9 cellular contexts compared by ENCODE assay signal in genomic region chr3:100737334-100737733, GRCh38. TPM values are rescaled to one million over a fixed set of nuclear protein-coding genes. Genes with fewer than 3 reads are reported as not detected.
DNase-seq lines count a peak whose midpoint lies in the region; ATAC-seq and TF ChIP-seq lines count a peak whose summit lies in the region.
"Had no signal": no experiment of that assay in that cellular context is flagged by ENCODE, and none has a peak within 500 bp of the region (broad histone marks: within the 10 kb centered on the region; RNA-seq: fewer than 3 reads in every experiment).

No MANE protein-coding gene starts in this region.

- peak; percentile 48 for TF ChIP-seq CTCF in DOHH2 (IDR thresholded peaks at IDR 0.05; ENCODE audit: low read depth, low read length, poor library complexity, severe bottlenecking)
- TF ChIP-seq CTCF in nephron (IDR thresholded peaks at IDR 0.05; ENCODE audit: unreplicated experiment in 3 of 3) = peak; percentile 32 to 43 (median 42)

- H3K9me3 ChIP-seq in DOHH2 (ENCODE audit: control insufficient read depth, insufficient read depth, low read length) (no peaks in the 10 kb centered on the region), HUES48 (ENCODE audit: control insufficient read depth, insufficient read depth, low read length) (no peaks in the 10 kb centered on the region)

- no peaks in the 10 kb centered on the region for H3F3A ChIP-seq in DOHH2 (ENCODE audit: control insufficient read depth, insufficient read depth)

- ATAC-seq in HG03196 (IDR thresholded peaks at IDR 0.05; ENCODE audit: unreplicated experiment) = no peak

- no peaks in the 10 kb centered on the region for H3K27me3 ChIP-seq in DOHH2 (ENCODE audit: control insufficient read depth, low read length)
- no peaks in the 10 kb centered on the region for H3K27me3 ChIP-seq in HUES48 (ENCODE audit: control insufficient read depth, insufficient read depth, low read length)

- H3K4me3 ChIP-seq in DOHH2 (ENCODE audit: low read length) (no peak overlapping the region), HUES48 (ENCODE audit: low read depth, low read length) (no peak overlapping the region)

- no peak overlapping the region for H3K27ac ChIP-seq in DOHH2 (ENCODE audit: low read depth, low read length)
- H3K27ac ChIP-seq in HUES48 (ENCODE audit: low read depth, low read length) = peak overlapping the region; percentile 78

- peaks cover 58% of the 10 kb centered on the region for H3K36me3 Mint-ChIP-seq in nephron (ENCODE audit: low read depth)

- H3K27me3 Mint-ChIP-seq in nephron (ENCODE audit: low read depth) = no peaks in the 10 kb centered on the region
- H3K27me3 Mint-ChIP-seq: naive B cell had no signal

- H3K36me3 ChIP-seq in DOHH2 (ENCODE audit: control insufficient read depth, low read length) = peaks cover 80% of the 10 kb centered on the region
- H3K36me3 ChIP-seq in HUES48 (ENCODE audit: control insufficient read depth, insufficient read depth, low read length) = peaks cover 86% of the 10 kb centered on the region

- DNase-seq in T47D (ENCODE audit: low read depth in 1 of 2, low spot score in 1 of 2) = peak; percentile 11 to 38
- no peak for DNase-seq in SIG-M5 treated with dmso at 0.1 percent for 504 hours (lab: John Stamatoyannopoulos, UW; ENCODE audit: unreplicated experiment)
- DNase-seq in mesenteric fat pad (ENCODE audit: low spot score) = no peak
- no peak for DNase-seq in retina
- DNase-seq: naive B cell had no signal

- no peaks in the 10 kb centered on the region; the same call in none of the 2 replicates for H4K20me1 ChIP-seq in DOHH2 (ENCODE audit: control insufficient read depth, insufficient read depth, low read depth, low read length)

- H3K27ac Mint-ChIP-seq in nephron = no peak overlapping the region

- H3K4me1 ChIP-seq in DOHH2 (ENCODE audit: control insufficient read depth, low read length) (no peaks in the 10 kb centered on the region), HUES48 (ENCODE audit: control insufficient read depth, insufficient read depth, low read length) (peaks cover 50% of the 10 kb centered on the region)

- H3K79me2 ChIP-seq in DOHH2 (ENCODE audit: control insufficient read depth, low read length) = no peaks in the 10 kb centered on the region

- H3K4me3 Mint-ChIP-seq in nephron = no peak overlapping the region
- H3K4me3 Mint-ChIP-seq: naive B cell had no signal

- peaks cover 11% of the 10 kb centered on the region for H3K4me1 Mint-ChIP-seq in nephron
- H3K4me1 Mint-ChIP-seq: naive B cell had no signal

- no peak overlapping the region for H3K9ac ChIP-seq in HUES48 (ENCODE audit: low read depth, low read length)

- H3K4me2 ChIP-seq in DOHH2 (ENCODE audit: low read length) = no peak overlapping the region

- no peaks in the 10 kb centered on the region for H3K9me3 Mint-ChIP-seq in nephron
- H3K9me3 Mint-ChIP-seq: naive B cell had no signal

- in situ Hi-C loops in T47D (cut with HindIII; ENCODE audit: low pct_unique_long_range_greater_than_20kb, low sequenced_read_pairs) = no loop called here

- no peaks in the 10 kb centered on the region for H3K9me2 ChIP-seq in DOHH2 (replicated peaks; ENCODE audit: control insufficient read depth, low read length)

RNA-seq across cellular contexts. Expression of gene TFG, which starts 28.0 kb away (rescaled TPM):
- 83.1 TPM for total RNA-seq in mesenteric fat pad

Comparison
In these comparisons a context has a peak if more than half of its experiments do, and no peak if none do; other contexts are left out.
1. DNase-seq: peak in T47D (2 of 2); none in SIG-M5 treated with dmso at 0.1 percent for 504 hours (single experiment), mesenteric fat pad (single experiment) and retina (single experiment).